In genomic region chr7:92246363-92247101, GRCh38 we compare ENCODE assay signal across 1 cellular context.
TF ChIP-seq lines count a peak whose summit lies in the region.

No MANE protein-coding gene starts in this region.

TF ChIP-seq in WTC11, 78 proteins besides CTCF, POLR2A, EP300 and RAD21 (continued from another document):
- TF ChIP-seq USF2 (CRISPR knock-in tag; IDR thresholded peaks at IDR 0.05) (no peak), ZNF416 (CRISPR knock-in tag; IDR thresholded peaks at IDR 0.05) (no peak), PRDM15 (CRISPR knock-in tag; IDR thresholded peaks at IDR 0.05) (no peak), ATF2 (CRISPR knock-in tag; IDR thresholded peaks at IDR 0.05; ENCODE audit: borderline replicate concordance, low read depth) (no peak), EMX1 (CRISPR knock-in tag; IDR thresholded peaks at IDR 0.05) (no peak), NR2C2 (CRISPR knock-in tag; IDR thresholded peaks at IDR 0.05) (no peak), FOXP4 (CRISPR knock-in tag; IDR thresholded peaks at IDR 0.05) (no peak), GRHL2 (CRISPR knock-in tag; IDR thresholded peaks at IDR 0.05; ENCODE audit: insufficient replicate concordance, severe bottlenecking) (no peak), ZNF263 (CRISPR knock-in tag; IDR thresholded peaks at IDR 0.05; ENCODE audit: low read depth) (no peak), MXD4 (CRISPR knock-in tag; IDR thresholded peaks at IDR 0.05; ENCODE audit: borderline replicate concordance) (no peak), KAT7 (CRISPR knock-in tag; IDR thresholded peaks at IDR 0.05; ENCODE audit: borderline replicate concordance) (no peak), CREM (CRISPR knock-in tag; IDR thresholded peaks at IDR 0.05) (no peak)
TF ChIP-seq in WTC11: peak in this region for 0.
